In the genomic region with DNA sequence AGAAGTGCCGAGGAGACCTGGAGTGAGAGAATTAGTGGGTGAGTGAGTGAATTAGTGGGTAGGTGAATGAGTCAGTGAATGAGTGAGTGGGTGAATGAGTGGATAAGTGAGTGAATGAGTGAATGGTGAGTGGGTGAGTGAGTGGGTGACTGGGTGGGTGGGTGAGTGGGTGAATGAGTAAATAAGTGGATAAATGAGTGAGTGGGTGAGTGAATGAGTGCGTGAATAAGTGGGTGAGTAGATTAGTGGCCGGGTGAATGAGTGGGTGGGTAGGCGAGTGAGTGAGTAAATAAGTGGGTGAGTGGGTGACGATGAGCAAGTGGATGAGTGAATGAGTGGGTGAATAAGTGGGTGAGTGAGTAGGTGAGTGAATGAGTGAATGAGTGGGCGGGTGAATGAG, we compare ENCODE assay signal across 26 cellular contexts.
"Had no signal": no experiment of that assay in that cellular context is flagged by ENCODE, and none has a peak within 500 bp of the region (broad histone marks: within the 10 kb centered on the region; RNA-seq: fewer than 3 reads in every experiment).

No MANE protein-coding gene starts in this region.

- H3K4me3 ChIP-seq: esophagus muscularis mucosa, gastroesophageal sphincter, heart left ventricle, hepatocyte, ovary, psoas muscle, sigmoid colon, stomach, thyroid gland, vagina had no signal

- H3K36me3 ChIP-seq: esophagus muscularis mucosa, gastroesophageal sphincter, heart left ventricle, ovary, sigmoid colon, stomach, thyroid gland, vagina had no signal

- H3K4me1 ChIP-seq: esophagus muscularis mucosa, foreskin keratinocyte, gastroesophageal sphincter, heart left ventricle, psoas muscle, sigmoid colon, stomach, thyroid gland, vagina had no signal

- H2AFZ ChIP-seq: hepatocyte had no signal

- H3K4me1 Mint-ChIP-seq: natural killer cell; stimulated activated effector memory CD8-positive, alpha-beta T cell treated with anti-CD3 and anti-CD28 coated beads, Interleukin-12 subunit alpha, Interleukin-12 subunit beta, amount 100 ng/mL, for 72 hours had no signal

- FAIRE-seq: endothelial cell of umbilical vein, kidney had no signal

- H3K4me3 Mint-ChIP-seq: natural killer cell; stimulated activated effector memory CD8-positive, alpha-beta T cell treated with anti-CD3 and anti-CD28 coated beads, Interleukin-12 subunit alpha, Interleukin-12 subunit beta, amount 100 ng/mL, for 72 hours had no signal

- H3K27me3 ChIP-seq: esophagus muscularis mucosa, foreskin keratinocyte, gastroesophageal sphincter, heart left ventricle, hepatocyte, ovary, sigmoid colon, stomach, thyroid gland, vagina had no signal

- DNase-seq: dermis blood vessel endothelial cell; effector memory CD4-positive, alpha-beta T cell; foreskin keratinocyte; heart left ventricle; kidney; mesendoderm; natural killer cell; occipital lobe; ovary; posterior cingulate gyrus; psoas muscle; right cardiac atrium; sigmoid colon; stimulated activated CD4-positive, alpha-beta T cell treated with anti-CD3 and anti-CD28 coated beads, Interleukin-2, amount 100 ng/mL, for 24 hours; stimulated activated CD4-positive, alpha-beta T cell treated with anti-CD3 and anti-CD28 coated beads, Interleukin-4, amount 100 ng/mL, for 24 hours; stimulated activated naive CD4-positive, alpha-beta T cell treated with Interleukin-2 at 50 U/mL for 16 hours; stomach; thyroid gland; trophoblast cell had no signal

- ATAC-seq: foreskin keratinocyte; gastroesophageal sphincter; heart left ventricle; left lobe of liver; psoas muscle; right cardiac atrium; stimulated activated effector memory CD8-positive, alpha-beta T cell treated with anti-CD3 and anti-CD28 coated beads, Interleukin-12 subunit alpha, Interleukin-12 subunit beta, amount 100 ng/mL, for 72 hours had no signal

- H3K4me2 ChIP-seq: hepatocyte had no signal

- H3K27ac Mint-ChIP-seq: natural killer cell; stimulated activated effector memory CD8-positive, alpha-beta T cell treated with anti-CD3 and anti-CD28 coated beads, Interleukin-12 subunit alpha, Interleukin-12 subunit beta, amount 100 ng/mL, for 72 hours had no signal

- H3K27ac ChIP-seq: esophagus muscularis mucosa, foreskin keratinocyte, gastroesophageal sphincter, heart left ventricle, hepatocyte, ovary, psoas muscle, sigmoid colon, stomach, thyroid gland, vagina had no signal

- H3K79me2 ChIP-seq: hepatocyte had no signal

- H3K36me3 Mint-ChIP-seq: natural killer cell; stimulated activated effector memory CD8-positive, alpha-beta T cell treated with anti-CD3 and anti-CD28 coated beads, Interleukin-12 subunit alpha, Interleukin-12 subunit beta, amount 100 ng/mL, for 72 hours had no signal

- H3K9me3 ChIP-seq: esophagus muscularis mucosa, gastroesophageal sphincter, heart left ventricle, ovary, psoas muscle, stomach, thyroid gland, vagina had no signal
